Comparison of ENCODE assay signal across 15 cellular contexts in genomic region chr1:19514391-19514831, GRCh38. TPM values are rescaled to one million over a fixed set of nuclear protein-coding genes. Genes with fewer than 3 reads are reported as not detected.
DNase-seq lines count a peak whose midpoint lies in the region; ATAC-seq and TF ChIP-seq lines count a peak whose summit lies in the region.
"Had no signal": no experiment of that assay in that cellular context is flagged by ENCODE, and none has a peak within 500 bp of the region (broad histone marks: within the 10 kb centered on the region; RNA-seq: fewer than 3 reads in every experiment).

No MANE protein-coding gene starts in this region.

- H3K27me3 ChIP-seq in body of pancreas (no peaks in the 10 kb centered on the region), vagina (no peaks in the 10 kb centered on the region)
- H3K27me3 ChIP-seq: cardiac muscle cell had no signal

- H3K36me3 ChIP-seq in body of pancreas (replicated peaks in 1 of 2; ENCODE audit: insufficient read depth in 1 of 2, low read depth in 2 of 2), result no peaks in the 10 kb centered on the region
- H3K36me3 ChIP-seq in vagina, result no peaks in the 10 kb centered on the region
- H3K36me3 ChIP-seq: cardiac muscle cell had no signal

- no peaks in the 10 kb centered on the region for H3K36me3 Mint-ChIP-seq in osteocyte (ENCODE audit: unreplicated experiment)
- peaks cover 4% of the 10 kb centered on the region for H3K36me3 Mint-ChIP-seq in effector memory CD8-positive, alpha-beta T cell (ENCODE audit: insufficient read depth)
- H3K36me3 Mint-ChIP-seq: CD4-positive, CD25-positive, alpha-beta regulatory T cell; T-cell had no signal

- ATAC-seq in body of pancreas (peak; percentile 50), Right ventricle myocardium superior (ENCODE audit: poor library complexity) (peak; percentile 90), GM18511 (IDR thresholded peaks at IDR 0.05; ENCODE audit: unreplicated experiment) (no peak)
- no peak for ATAC-seq in effector memory CD8-positive, alpha-beta T cell (replicated peaks)
- ATAC-seq: T-cell had no signal

- H3K4me3 ChIP-seq in body of pancreas (no peak overlapping the region), vagina (no peak overlapping the region)
- H3K4me3 ChIP-seq: cardiac muscle cell had no signal

- H3K4me1 Mint-ChIP-seq in osteocyte (ENCODE audit: unreplicated experiment), result peaks cover 24% of the 10 kb centered on the region
- H3K4me1 Mint-ChIP-seq in effector memory CD8-positive, alpha-beta T cell (ENCODE audit: low read depth in 2 of 2), result peaks cover 0 to 4% of the 10 kb centered on the region in 2 donors

- H3K4me3 Mint-ChIP-seq in osteocyte (ENCODE audit: unreplicated experiment), result no peak overlapping the region
- H3K4me3 Mint-ChIP-seq in effector memory CD8-positive, alpha-beta T cell, result no peak overlapping the region
- H3K4me3 Mint-ChIP-seq: CD4-positive, CD25-positive, alpha-beta regulatory T cell; T-cell had no signal

- H3K4me1 ChIP-seq in body of pancreas (no peaks in the 10 kb centered on the region), vagina (peaks cover 10% of the 10 kb centered on the region)

- H3K9me3 Mint-ChIP-seq in osteocyte (ENCODE audit: unreplicated experiment), result peaks cover 9% of the 10 kb centered on the region
- H3K9me3 Mint-ChIP-seq in effector memory CD8-positive, alpha-beta T cell, result no peaks in the 10 kb centered on the region

- DNase-seq in body of pancreas (peak in 3 of 4 donors; percentile 13 to 40 (median 17)), Right ventricle myocardium superior (peak; percentile 68), osteocyte (ENCODE audit: extremely low spot score, unreplicated experiment) (no peak), vagina (ENCODE audit: extremely low spot score in 2 of 2) (no peak)
- no peak for DNase-seq in effector memory CD8-positive, alpha-beta T cell
- no peak for DNase-seq in stimulated activated naive CD4-positive, alpha-beta T cell treated with Interleukin-2 at 50 U/mL for 16 hours (lab: John Stamatoyannopoulos, UW)
- DNase-seq: CD4-positive, CD25-positive, alpha-beta regulatory T cell; NCI-H2029 treated with DMSO at 0.1 percent for 48 hours; NCI-H82; stimulated activated CD4-positive, alpha-beta T cell treated with anti-CD3 and anti-CD28 coated beads, Interleukin-12 subunit alpha, Interleukin-12 subunit beta, amount 100 ng/mL, for 4 hours; substantia nigra; T-cell had no signal

- H3K27ac ChIP-seq in body of pancreas, result no peak overlapping the region
- H3K27ac ChIP-seq in vagina, result peak overlapping the region; percentile 73
- H3K27ac ChIP-seq: cardiac muscle cell, RWPE1 had no signal

- H3K9me3 ChIP-seq in body of pancreas, result no peaks in the 10 kb centered on the region
- no peaks in the 10 kb centered on the region for H3K9me3 ChIP-seq in vagina

- TF ChIP-seq POLR2A in body of pancreas (IDR thresholded peaks at IDR 0.05), result no peak
- TF ChIP-seq POLR2A in vagina (IDR thresholded peaks at IDR 0.05), result no peak

- TF ChIP-seq CTCF in body of pancreas (IDR thresholded peaks at IDR 0.05) (no peak), osteocyte (IDR thresholded peaks at IDR 0.05) (no peak), vagina (IDR thresholded peaks at IDR 0.05) (no peak)

- H3K27me3 Mint-ChIP-seq in osteocyte (ENCODE audit: unreplicated experiment), result no peaks in the 10 kb centered on the region
- no peaks in the 10 kb centered on the region for H3K27me3 Mint-ChIP-seq in effector memory CD8-positive, alpha-beta T cell
- H3K27me3 Mint-ChIP-seq: T-cell had no signal

- intact Hi-C loops in body of pancreas (cut with DNase I) (no loop called here), Right ventricle myocardium superior (cut with DNase I) (no loop called here), vagina (cut with DNase I) (loop anchor here (1.0 kb wide), 1 partner anchor 8 kb away; no protein-coding TSS in a partner anchor)

- WGBS in body of pancreas, 2 donors, result 72 to 73% methylated on average over 7 of the region's 7 CpGs

- H3K27ac Mint-ChIP-seq in osteocyte (ENCODE audit: unreplicated experiment), result peak overlapping the region; percentile 61
- no peak overlapping the region for H3K27ac Mint-ChIP-seq in effector memory CD8-positive, alpha-beta T cell
- H3K27ac Mint-ChIP-seq: T-cell had no signal

RNA-seq across cellular contexts. Expression of gene CAPZB, which starts 29.1 kb away (rescaled TPM):
- total RNA-seq in body of pancreas (10 to 100 TPM; 35.5 to 54.1 TPM), Right ventricle myocardium superior (222 TPM), osteocyte (403 and 412 TPM in 2 replicates), vagina (152 TPM)

Comparison
In these comparisons a context has a peak if more than half of its experiments do, and no peak if none do; other contexts are left out.
1. ATAC-seq: peak in body of pancreas (single experiment) and Right ventricle myocardium superior (single experiment); none in effector memory CD8-positive, alpha-beta T cell (single experiment) and GM18511 (single experiment).
2. DNase-seq: peak in body of pancreas (3 of 4) and Right ventricle myocardium superior (single experiment); none in osteocyte (single experiment), vagina (0 of 2), effector memory CD8-positive, alpha-beta T cell (0 of 3) and stimulated activated naive CD4-positive, alpha-beta T cell treated with Interleukin-2 at 50 U/mL for 16 hours (single experiment).